17 cellular contexts compared by ENCODE assay signal in the genomic region with DNA sequence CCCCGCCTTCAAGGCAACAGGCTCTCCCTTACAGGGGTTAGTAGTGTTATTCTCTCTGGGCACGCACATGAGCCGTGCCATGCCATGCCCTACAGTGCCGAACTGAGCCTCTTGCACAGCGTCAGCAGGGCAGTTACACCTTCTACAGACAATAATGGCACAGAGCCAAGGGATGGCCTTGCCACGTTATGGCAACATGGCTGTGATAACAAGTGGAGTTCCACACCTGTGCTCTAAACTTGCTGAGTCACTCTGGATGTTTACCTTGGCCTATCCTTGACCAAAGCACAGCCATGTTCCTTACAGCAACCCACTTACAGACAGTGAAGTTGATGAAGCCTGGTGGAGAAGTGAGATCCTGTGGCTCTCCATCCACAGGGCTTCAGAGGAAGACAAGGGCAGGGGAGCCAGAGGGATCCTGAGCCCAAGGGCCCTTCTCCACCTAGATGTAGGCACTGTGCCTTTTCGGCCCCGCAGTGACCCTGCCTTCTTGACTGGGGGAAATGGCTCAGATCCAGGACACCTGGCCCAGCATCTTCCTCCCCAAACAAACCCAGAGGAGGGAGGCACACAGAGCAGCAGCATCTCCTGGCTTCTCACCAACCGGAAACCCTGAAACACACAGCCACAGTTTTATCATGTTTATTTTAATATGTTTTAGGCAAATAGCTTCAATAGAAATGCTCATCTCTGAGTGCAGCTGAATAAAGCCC.
DNase-seq lines count a peak whose midpoint lies in the region; ATAC-seq and TF ChIP-seq lines count a peak whose summit lies in the region.
"Had no signal": no experiment of that assay in that cellular context is flagged by ENCODE, and none has a peak within 500 bp of the region (broad histone marks: within the 10 kb centered on the region; RNA-seq: fewer than 3 reads in every experiment).

No MANE protein-coding gene starts in this region.

- WGBS in hepatocyte (ENCODE audit: low lambda C conversion rate, missing lambda C conversion rate), result 87% methylated on average over 9 of the region's 9 CpGs

- no peaks in the 10 kb centered on the region for H3K9me3 Mint-ChIP-seq in osteocyte (ENCODE audit: unreplicated experiment)
- H3K9me3 Mint-ChIP-seq: activated CD4-positive, alpha-beta memory T cell treated with anti-CD3 and anti-CD28 coated beads for 36 hours; activated naive CD4-positive, alpha-beta T cell treated with anti-CD3 and anti-CD28 coated beads, Interleukin-2, amount 50 U/mL, for 24 hours had no signal

- H3K4me1 Mint-ChIP-seq in osteocyte (ENCODE audit: unreplicated experiment), result no peaks in the 10 kb centered on the region
- H3K4me1 Mint-ChIP-seq: activated naive CD4-positive, alpha-beta T cell treated with anti-CD3 and anti-CD28 coated beads, Interleukin-2, amount 50 U/mL, for 24 hours; naive thymus-derived CD8-positive, alpha-beta T cell had no signal

- DNase-seq in COR-L47 (lab: John Stamatoyannopoulos, UW), result peak; percentile 83
- DNase-seq in NCI-H1092 (lab: John Stamatoyannopoulos, UW), result peak; percentile 79
- DNase-seq in NCI-H748 treated with DMSO at 0.1 percent for 48 hours (lab: John Stamatoyannopoulos, UW), result peak; percentile 81
- peak; percentile 14 for DNase-seq in hepatocyte (ENCODE audit: low spot score)
- no peak for DNase-seq in tibial artery
- no peak for DNase-seq in osteocyte (ENCODE audit: extremely low spot score, unreplicated experiment)
- DNase-seq: activated CD4-positive, alpha-beta memory T cell treated with anti-CD3 and anti-CD28 coated beads for 36 hours; activated T-cell treated with anti-CD3 and anti-CD28 coated beads, Interleukin-2, amount 50 U/mL, for 1 hour; AML-193; Calu3; islet precursor cell; naive thymus-derived CD8-positive, alpha-beta T cell; NCI-H2107 had no signal

- H3K4me3 Mint-ChIP-seq in osteocyte (ENCODE audit: unreplicated experiment), result no peak overlapping the region
- H3K4me3 Mint-ChIP-seq: activated CD4-positive, alpha-beta memory T cell treated with anti-CD3 and anti-CD28 coated beads for 36 hours; activated naive CD4-positive, alpha-beta T cell treated with anti-CD3 and anti-CD28 coated beads, Interleukin-2, amount 50 U/mL, for 24 hours; naive thymus-derived CD8-positive, alpha-beta T cell had no signal

- no peaks in the 10 kb centered on the region for H3K79me2 ChIP-seq in hepatocyte

- H3K27me3 ChIP-seq in hepatocyte (no peaks in the 10 kb centered on the region), tibial artery (peaks cover 0 to 5% of the 10 kb centered on the region in 2 donors)

- TF ChIP-seq CTCF in hepatocyte (IDR thresholded peaks at IDR 0.05; ENCODE audit: poor library complexity), result no peak
- no peak for TF ChIP-seq CTCF in tibial artery (IDR thresholded peaks at IDR 0.05)
- TF ChIP-seq CTCF in osteocyte (IDR thresholded peaks at IDR 0.05), result no peak

- H3K9me2 ChIP-seq in hepatocyte (replicated peaks; ENCODE audit: insufficient read depth), result no peaks in the 10 kb centered on the region

- H3K4me2 ChIP-seq in hepatocyte, result no peak overlapping the region

- no peak overlapping the region for H3K4me3 ChIP-seq in hepatocyte
- no peak overlapping the region for H3K4me3 ChIP-seq in tibial artery

- no peaks in the 10 kb centered on the region for H3K9me3 ChIP-seq in hepatocyte (ENCODE audit: low read depth)
- no peaks in the 10 kb centered on the region for H3K9me3 ChIP-seq in tibial artery

- intact Hi-C loops in tibial artery (cut with DNase I; ENCODE audit: low total_unique reads), result no loop called here

- H4K20me1 ChIP-seq in hepatocyte (ENCODE audit: insufficient read depth, poor library complexity, severe bottlenecking), result no peaks in the 10 kb centered on the region

- H3K27ac ChIP-seq in hepatocyte (no peak overlapping the region), tibial artery (no peak overlapping the region)

- H3K4me1 ChIP-seq in hepatocyte (ENCODE audit: insufficient read depth) (peaks cover 3% of the 10 kb centered on the region), tibial artery (no peaks in the 10 kb centered on the region)

- H3K27me3 Mint-ChIP-seq in osteocyte (ENCODE audit: unreplicated experiment), result no peaks in the 10 kb centered on the region

- no peak overlapping the region for H2AFZ ChIP-seq in hepatocyte

- H3K36me3 ChIP-seq in hepatocyte (replicated peaks; ENCODE audit: insufficient read depth, low read depth) (no peaks in the 10 kb centered on the region), tibial artery (no peaks in the 10 kb centered on the region)

- ATAC-seq in GM18520 (IDR thresholded peaks at IDR 0.05; ENCODE audit: unreplicated experiment) (no peak), GM18909 (IDR thresholded peaks at IDR 0.05; ENCODE audit: poor library complexity, unreplicated experiment) (no peak)
- ATAC-seq: naive thymus-derived CD8-positive, alpha-beta T cell; Right ventricle myocardium inferior had no signal

- no peaks in the 10 kb centered on the region for H3K36me3 Mint-ChIP-seq in osteocyte (ENCODE audit: unreplicated experiment)
- H3K36me3 Mint-ChIP-seq: activated CD4-positive, alpha-beta memory T cell treated with anti-CD3 and anti-CD28 coated beads for 36 hours; naive thymus-derived CD8-positive, alpha-beta T cell had no signal

- no peak overlapping the region for H3K27ac Mint-ChIP-seq in osteocyte (ENCODE audit: unreplicated experiment)
- H3K27ac Mint-ChIP-seq: activated CD4-positive, alpha-beta memory T cell treated with anti-CD3 and anti-CD28 coated beads for 36 hours; activated naive CD4-positive, alpha-beta T cell treated with anti-CD3 and anti-CD28 coated beads, Interleukin-2, amount 50 U/mL, for 24 hours; naive thymus-derived CD8-positive, alpha-beta T cell had no signal

Comparison
In these comparisons a context has a peak if more than half of its experiments do, and no peak if none do; other contexts are left out.
1. DNase-seq: peak in COR-L47 (single experiment), NCI-H1092 (single experiment), NCI-H748 treated with DMSO at 0.1 percent for 48 hours (single experiment) and hepatocyte (single experiment); none in tibial artery (0 of 2) and osteocyte (single experiment).